ENCODE assay signal across 13 cellular contexts in the genomic region with DNA sequence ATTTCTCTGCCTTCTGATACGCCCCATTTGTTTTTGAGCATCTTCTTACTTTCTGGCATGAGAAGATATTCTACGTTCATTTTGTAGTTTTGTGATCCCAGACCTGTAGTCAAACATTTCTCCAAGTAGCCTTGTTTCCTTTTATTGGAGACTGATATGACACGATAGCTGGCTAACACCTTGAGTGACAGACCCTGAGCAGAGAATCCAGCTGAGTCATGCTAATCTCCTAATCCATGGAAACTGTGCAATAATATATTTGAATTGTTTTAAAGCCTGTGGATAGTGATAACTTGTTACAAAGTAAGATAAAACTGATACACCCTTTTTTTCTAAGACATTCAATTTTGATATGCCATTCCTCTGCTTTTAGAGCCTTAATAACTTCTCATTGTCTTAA. TPM values are rescaled to one million over a fixed set of nuclear protein-coding genes. Genes with fewer than 3 reads are reported as not detected.
DNase-seq lines count a peak whose midpoint lies in the region; ATAC-seq, FAIRE-seq and TF ChIP-seq lines count a peak whose summit lies in the region.
"Had no signal": no experiment of that assay in that cellular context is flagged by ENCODE, and none has a peak within 500 bp of the region (broad histone marks: within the 10 kb centered on the region; RNA-seq: fewer than 3 reads in every experiment).

No MANE protein-coding gene starts in this region.

- TF ChIP-seq CTCF in kidney (IDR thresholded peaks at IDR 0.05; ENCODE audit: borderline replicate concordance, extremely low read depth, insufficient read depth) (no peak), thoracic aorta (IDR thresholded peaks at IDR 0.05) (no peak)

- intact Hi-C loops in activated naive CD4-positive, alpha-beta T cell treated with anti-CD3 and anti-CD28 coated beads for 36 hours (cut with micrococcal nuclease), result no loop called here
- intact Hi-C loops in kidney (cut with DNase I), result no loop called here

- H3K27ac Mint-ChIP-seq in activated naive CD4-positive, alpha-beta T cell treated with anti-CD3 and anti-CD28 coated beads for 36 hours, result peak overlapping the region; percentile 94
- H3K27ac Mint-ChIP-seq in activated T-helper 17 cell treated with anti-CD3 and anti-CD28 coated beads, Interleukin-2, amount 50 U/mL, for 72 hours, result peak overlapping the region; percentile 55

- peaks cover 23% of the 10 kb centered on the region for H3K36me3 Mint-ChIP-seq in activated naive CD4-positive, alpha-beta T cell treated with anti-CD3 and anti-CD28 coated beads for 36 hours (ENCODE audit: low read depth)
- peaks cover 6% of the 10 kb centered on the region for H3K36me3 Mint-ChIP-seq in activated T-helper 17 cell treated with anti-CD3 and anti-CD28 coated beads, Interleukin-2, amount 50 U/mL, for 72 hours (ENCODE audit: low read depth)

- H3K4me3 ChIP-seq in kidney (ENCODE audit: low read length in 2 of 2) (peak overlapping the region in 1 of 2 donors; percentile 69), thoracic aorta (peak overlapping the region; percentile 67)

- H3K36me3 ChIP-seq in kidney (ENCODE audit: control insufficient read depth in 1 of 2, insufficient read depth in 2 of 2, low read length in 2 of 2) (no peaks in the 10 kb centered on the region), thoracic aorta (no peaks in the 10 kb centered on the region)

- DNase-seq in activated naive CD4-positive, alpha-beta T cell treated with anti-CD3 and anti-CD28 coated beads for 36 hours, result no peak
- DNase-seq in activated naive CD4-positive, alpha-beta T cell treated with Interleukin-2 at 50 U/mL for 16 hours, result no peak
- DNase-seq in kidney (no peak), thoracic aorta (ENCODE audit: low spot score) (no peak), AG08396 (ENCODE audit: low spot score) (no peak)
- DNase-seq in NK-92 treated with Interleukin-12 subunit alpha and Interleukin-12 subunit beta, amount 100 ng/mL, for 24 hours (lab: John Stamatoyannopoulos, UW), result no peak
- DNase-seq: H7, NCI-H187 treated with DMSO at 0.1 percent for 48 hours had no signal

- H3K27me3 Mint-ChIP-seq in activated naive CD4-positive, alpha-beta T cell treated with anti-CD3 and anti-CD28 coated beads for 36 hours (ENCODE audit: low read depth), result no peaks in the 10 kb centered on the region
- no peaks in the 10 kb centered on the region for H3K27me3 Mint-ChIP-seq in activated T-helper 17 cell treated with anti-CD3 and anti-CD28 coated beads, Interleukin-2, amount 50 U/mL, for 72 hours

- no peaks in the 10 kb centered on the region for H3K9me3 Mint-ChIP-seq in activated naive CD4-positive, alpha-beta T cell treated with anti-CD3 and anti-CD28 coated beads for 36 hours
- no peaks in the 10 kb centered on the region for H3K9me3 Mint-ChIP-seq in activated T-helper 17 cell treated with anti-CD3 and anti-CD28 coated beads, Interleukin-2, amount 50 U/mL, for 72 hours
- H3K9me3 Mint-ChIP-seq: CD14-positive monocyte, neural crest cell had no signal

- no peak overlapping the region for H3K4me3 Mint-ChIP-seq in activated naive CD4-positive, alpha-beta T cell treated with anti-CD3 and anti-CD28 coated beads for 36 hours
- peak overlapping the region; percentile 78 for H3K4me3 Mint-ChIP-seq in activated T-helper 17 cell treated with anti-CD3 and anti-CD28 coated beads, Interleukin-2, amount 50 U/mL, for 72 hours
- H3K4me3 Mint-ChIP-seq: neural crest cell had no signal

- peaks cover 2 to 5% of the 10 kb centered on the region in 2 donors for H3K4me1 ChIP-seq in kidney (ENCODE audit: control insufficient read depth in 1 of 2, insufficient read depth in 1 of 2, low read depth in 1 of 2, low read length in 2 of 2)
- peaks cover 3 to 7% of the 10 kb centered on the region in 2 donors for H3K4me1 ChIP-seq in thoracic aorta (ENCODE audit: control insufficient read depth in 1 of 2, low read depth in 2 of 2)

- no peaks in the 10 kb centered on the region for H3K27me3 ChIP-seq in thoracic aorta (replicated peaks; ENCODE audit: insufficient read depth)

- H3K4me1 Mint-ChIP-seq in activated naive CD4-positive, alpha-beta T cell treated with anti-CD3 and anti-CD28 coated beads for 36 hours (ENCODE audit: low read depth), result peaks cover 39% of the 10 kb centered on the region
- peaks cover 42% of the 10 kb centered on the region for H3K4me1 Mint-ChIP-seq in activated T-helper 17 cell treated with anti-CD3 and anti-CD28 coated beads, Interleukin-2, amount 50 U/mL, for 72 hours

- ATAC-seq in activated T-helper 17 cell treated with anti-CD3 and anti-CD28 coated beads, Interleukin-2, amount 50 U/mL, for 72 hours (replicated peaks), result no peak
- no peak for ATAC-seq in thoracic aorta (ENCODE audit: insufficient number of reproducible peaks, low FRiP score, low read depth)
- no peak for ATAC-seq in GM21447 (IDR thresholded peaks at IDR 0.05; ENCODE audit: unreplicated experiment)

- FAIRE-seq in kidney (lab: Jason Lieb, UNC), result no peak

- peak overlapping the region; percentile 9 to 20 for H3K27ac ChIP-seq in kidney (ENCODE audit: low read depth in 2 of 2, low read length in 2 of 2)
- H3K27ac ChIP-seq in thoracic aorta, result peak overlapping the region; percentile 61 to 65

- H3K9me3 ChIP-seq in kidney (ENCODE audit: control insufficient read depth in 1 of 2, low read length in 2 of 2) (no peaks in the 10 kb centered on the region), thoracic aorta (no peaks in the 10 kb centered on the region)

- CTCF ChIA-PET in activated naive CD4-positive, alpha-beta T cell treated with anti-CD3 and anti-CD28 coated beads for 36 hours (lab: Charles Lee), result interaction anchor here (0.7 to 5.6 kb wide), 3 partner anchors 27 to 1308 kb away, joined by 3 to 88 read pairs (median 8); no protein-coding TSS in a partner anchor

- H3K9ac ChIP-seq in kidney (ENCODE audit: low read length in 2 of 2), result peak overlapping the region in 1 of 2 donors; percentile 65

RNA-seq across cellular contexts. Expression of a gene that starts 1.2 kb away (rescaled TPM):
- total RNA-seq in activated naive CD4-positive, alpha-beta T cell treated with anti-CD3 and anti-CD28 coated beads for 36 hours, result 10 to 100 TPM; 79.2 to 79.7 TPM
- total RNA-seq in activated T-helper 17 cell treated with anti-CD3 and anti-CD28 coated beads, Interleukin-2, amount 50 U/mL, for 72 hours, result 1 to 10 TPM; 3.4 to 4.1 TPM
- total RNA-seq in kidney (20.6 TPM), thoracic aorta (10 to 100 TPM; 17.3 to 18.7 TPM)
- 5.7 TPM for polyA plus RNA-seq in kidney (ENCODE audit: insufficient read depth, low read depth, low replicate concordance)
- total RNA-seq: H7, SK-MEL-5 had no signal

RNA-seq across cellular contexts. Expression of a gene that starts 30.6 kb away (rescaled TPM):
- 10 to 100 TPM; 40.1 to 42.3 TPM for total RNA-seq in activated naive CD4-positive, alpha-beta T cell treated with anti-CD3 and anti-CD28 coated beads for 36 hours
- 10 to 100 TPM; 22.8 to 25.8 TPM for total RNA-seq in activated T-helper 17 cell treated with anti-CD3 and anti-CD28 coated beads, Interleukin-2, amount 50 U/mL, for 72 hours
- total RNA-seq in kidney (42.3 TPM), thoracic aorta (10 to 100 TPM; 34.9 to 43.5 TPM)
- 21.9 TPM for polyA plus RNA-seq in kidney (ENCODE audit: insufficient read depth, low read depth, low replicate concordance)
- total RNA-seq: H7 had no signal
